ENCODE assay signal across 9 cellular contexts in genomic region chr17:71528210-71528609, GRCh38.
"Had no signal": no experiment of that assay in that cellular context is flagged by ENCODE, and none has a peak within 500 bp of the region (broad histone marks: within the 10 kb centered on the region; RNA-seq: fewer than 3 reads in every experiment).

No MANE protein-coding gene starts in this region.

- H2AFZ ChIP-seq: GM23338 had no signal

- ATAC-seq: GM23338 had no signal

- H3K9me3 Mint-ChIP-seq: HFFc6 had no signal

- H3K27me3 Mint-ChIP-seq: IgD-negative memory B cell had no signal

- H3K4me2 ChIP-seq: GM23338, KMS-11 had no signal

- H3K4me3 ChIP-seq: GM23338 had no signal

- H3K27ac Mint-ChIP-seq: GM23338, H9, HFFc6, IgD-negative memory B cell had no signal

- DNase-seq: H9, HCEC 1CT, HFFc6, KBM-7 had no signal

- H3K4me1 Mint-ChIP-seq: GM23338 had no signal

- H3K4me3 Mint-ChIP-seq: GM23338, H9, HFFc6, IgD-negative memory B cell had no signal

- FAIRE-seq: H1, HTR-8/SVneo had no signal

- H3K9ac ChIP-seq: KMS-11 had no signal

- H3K27ac ChIP-seq: KMS-11 had no signal
